11 cellular contexts compared by ENCODE assay signal in the genomic region with DNA sequence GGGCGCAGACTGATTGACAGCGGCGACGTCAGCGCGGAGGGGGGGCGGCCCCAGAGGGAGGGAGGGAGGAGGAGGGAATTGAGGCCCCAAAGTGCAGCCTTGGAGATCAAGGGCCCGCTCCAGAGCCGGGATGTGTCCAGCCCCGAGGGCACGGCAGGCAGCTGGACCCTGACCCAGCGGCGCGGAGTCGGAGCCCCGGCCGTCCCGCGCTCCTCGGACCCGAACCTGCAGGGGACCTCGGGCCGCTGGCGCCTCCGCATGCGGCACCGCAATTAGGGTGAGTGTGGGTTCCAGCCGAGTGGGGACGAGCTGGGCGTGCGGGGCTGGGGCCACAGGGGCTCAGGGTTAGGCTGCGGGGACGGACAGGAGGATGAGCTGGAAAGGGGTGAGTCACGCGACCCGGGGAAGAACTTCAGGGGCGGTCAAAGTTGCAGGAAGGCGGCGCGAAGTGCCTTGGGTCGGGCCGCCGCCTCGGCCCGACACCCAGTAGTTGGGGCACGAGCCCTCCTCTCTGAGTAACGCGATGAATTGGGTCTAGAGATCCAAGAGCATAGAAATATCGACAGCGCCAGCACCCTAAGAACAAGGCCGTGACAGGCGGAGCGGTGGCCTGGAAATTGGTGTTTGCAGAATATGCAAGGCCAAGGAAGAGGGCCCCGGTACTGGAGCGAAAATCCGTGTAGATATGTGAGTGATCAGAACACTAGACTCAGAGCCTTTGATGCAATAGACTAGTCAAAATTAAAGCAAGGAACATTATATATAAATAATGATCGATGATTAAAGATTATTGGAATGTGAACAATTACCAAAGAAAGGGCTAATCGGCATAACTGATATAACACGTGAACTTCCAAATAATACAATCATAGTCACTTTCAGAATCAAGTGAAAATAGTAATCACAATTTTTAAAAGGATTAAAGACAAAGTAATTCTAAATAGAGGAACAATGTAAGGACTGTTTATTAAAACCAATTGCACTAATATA. TPM values are rescaled to one million over a fixed set of nuclear protein-coding genes. Genes with fewer than 3 reads are reported as not detected.
DNase-seq lines count a peak whose midpoint lies in the region; ATAC-seq and TF ChIP-seq lines count a peak whose summit lies in the region.
"Had no signal": no experiment of that assay in that cellular context is flagged by ENCODE, and none has a peak within 500 bp of the region (broad histone marks: within the 10 kb centered on the region; RNA-seq: fewer than 3 reads in every experiment).

A gene (plus strand): TSS at position 122 of the 990 bp plus-strand sequence. CDS start 4,069 bp downstream, outside the sequence.

- peaks cover 34% of the 10 kb centered on the region for H3K4me1 Mint-ChIP-seq in CD8-positive, alpha-beta T cell (ENCODE audit: low read depth)

- H3K9me3 Mint-ChIP-seq in CD8-positive, alpha-beta T cell = no peaks in the 10 kb centered on the region

- H3K36me3 Mint-ChIP-seq in CD8-positive, alpha-beta T cell = no peaks in the 10 kb centered on the region

- H3K27me3 ChIP-seq in CD8-positive, alpha-beta T cell (ENCODE audit: insufficient read depth, low read length) = peaks cover 33% of the 10 kb centered on the region
- peaks cover 11% of the 10 kb centered on the region for H3K27me3 ChIP-seq in RWPE2 (ENCODE audit: insufficient read depth, poor library complexity, severe bottlenecking)
- peaks cover 46 to 100% (median 96%) of the 10 kb centered on the region in 7 donors for H3K27me3 ChIP-seq in heart right ventricle

- no peak within 1 kb of the TSS for H3K27ac Mint-ChIP-seq in CD8-positive, alpha-beta T cell

- H3K4me3 ChIP-seq in CD8-positive, alpha-beta T cell (ENCODE audit: low read depth, low read length) = peak within 1 kb of the TSS; percentile 30
- peak within 1 kb of the TSS; percentile 14 for H3K4me3 ChIP-seq in RWPE2 (ENCODE audit: severe bottlenecking)
- H3K4me3 ChIP-seq in heart right ventricle = peak within 1 kb of the TSS; percentile 18 to 43 (median 32)

- peaks cover 53% of the 10 kb centered on the region for H3K27me3 Mint-ChIP-seq in CD8-positive, alpha-beta T cell (ENCODE audit: low read depth)

- peak in 1 of 7 experiments; percentile 8 for DNase-seq in CD8-positive, alpha-beta T cell
- DNase-seq in RWPE2 (ENCODE audit: low spot score) = no peak
- DNase-seq in heart right ventricle = no peak
- DNase-seq in retina = peak; percentile 67
- DNase-seq in SIG-M5 (lab: John Stamatoyannopoulos, UW) = no peak
- DNase-seq in NCI-H526 (lab: John Stamatoyannopoulos, UW) = no peak
- DNase-seq: foreskin melanocyte, NCI-H1048, SHP77 had no signal

- CTCF ChIA-PET in CD8-positive, alpha-beta T cell (lab: Charles Lee) = no interaction called here

- TF ChIP-seq CTCF in CD8-positive, alpha-beta T cell (IDR thresholded peaks at IDR 0.05) = no peak
- TF ChIP-seq CTCF in RWPE2 (IDR thresholded peaks at IDR 0.05; ENCODE audit: poor library complexity, severe bottlenecking) = no peak
- TF ChIP-seq CTCF in heart right ventricle (IDR thresholded peaks at IDR 0.05) = no peak

- POLR2A ChIA-PET in CD8-positive, alpha-beta T cell (lab: Charles Lee) = no interaction called here

- no peaks in the 10 kb centered on the region for H3K36me3 ChIP-seq in CD8-positive, alpha-beta T cell (ENCODE audit: insufficient read depth, low read length)
- no peaks in the 10 kb centered on the region for H3K36me3 ChIP-seq in RWPE2 (ENCODE audit: low read depth)
- no peaks in the 10 kb centered on the region for H3K36me3 ChIP-seq in heart right ventricle

- intact Hi-C loops in CD8-positive, alpha-beta T cell (cut with DNase I, micrococcal nuclease) = no loop called here
- intact Hi-C loops in heart right ventricle (cut with DNase I) = no loop called here

- H3K4me3 Mint-ChIP-seq in CD8-positive, alpha-beta T cell = peak within 1 kb of the TSS; percentile 74

- H3K9me3 ChIP-seq in CD8-positive, alpha-beta T cell (ENCODE audit: low read length) = no peaks in the 10 kb centered on the region
- H3K9me3 ChIP-seq in RWPE2 (ENCODE audit: severe bottlenecking) (no peaks in the 10 kb centered on the region), heart right ventricle (no peaks in the 10 kb centered on the region)

- peak; percentile 31 for ATAC-seq in CD8-positive, alpha-beta T cell
- ATAC-seq in RWPE2 (ENCODE audit: low read depth) = no peak
- peak in 1 of 8 donors; percentile 11 for ATAC-seq in heart right ventricle
- ATAC-seq in GM21381 (IDR thresholded peaks at IDR 0.05; ENCODE audit: unreplicated experiment) = no peak
- ATAC-seq in HG02642 (IDR thresholded peaks at IDR 0.05; ENCODE audit: poor library complexity, unreplicated experiment) = no peak

- H3K4me1 ChIP-seq in CD8-positive, alpha-beta T cell (ENCODE audit: insufficient read depth, low read length) = peaks cover 17% of the 10 kb centered on the region
- H3K4me1 ChIP-seq in RWPE2 (ENCODE audit: insufficient read depth, poor library complexity, severe bottlenecking) (no peaks in the 10 kb centered on the region), heart right ventricle (peaks cover 3 to 37% (median 23%) of the 10 kb centered on the region in 9 donors)

- no peak within 1 kb of the TSS for H3K27ac ChIP-seq in CD8-positive, alpha-beta T cell (ENCODE audit: low read depth, low read length)
- H3K27ac ChIP-seq in RWPE2 (ENCODE audit: poor library complexity, severe bottlenecking) = no peak within 1 kb of the TSS
- H3K27ac ChIP-seq in heart right ventricle = no peak within 1 kb of the TSS

- WGBS in heart right ventricle, 2 donors = 8 to 15% methylated on average over 58 to 59 of the region's 59 CpGs

RNA-seq across cellular contexts. Expression of the gene that starts here (rescaled TPM):
- total RNA-seq in CD8-positive, alpha-beta T cell = not detected
- total RNA-seq in heart right ventricle = not detected
- under 1 TPM in 1 of 2 donors, not detected in 1; 0.03 TPM for polyA plus RNA-seq in heart right ventricle

Comparison
In these comparisons a context has a peak if more than half of its experiments do, and no peak if none do; other contexts are left out.
1. Peak in ATAC-seq and H3K4me3 ChIP-seq in CD8-positive, alpha-beta T cell; RNA of the gene not detected or under 1 TPM.